8 cellular contexts compared by ENCODE assay signal in genomic region chr1:232630047-232630893, GRCh38. TPM values are rescaled to one million over a fixed set of nuclear protein-coding genes. Genes with fewer than 3 reads are reported as not detected.
A peak's percentile ranks its signal among the peaks of the same experiment; 100 is the strongest.
DNase-seq lines count a peak whose midpoint lies in the region; TF ChIP-seq lines count a peak whose summit lies in the region.

TSS of gene SIPA1L2 (minus strand) at chr1:232630133. CDS start at chr1:232515339, 114,794 bp downstream.

- no peaks in the 10 kb centered on the region for H3K36me3 ChIP-seq in H7 (replicated peaks; ENCODE audit: control insufficient read depth, insufficient read depth, low read length)

- TF ChIP-seq CTCF in LNCaP clone FGC (IDR thresholded peaks at IDR 0.05; ENCODE audit: control insufficient read depth, extremely low read depth, insufficient read depth): peak; percentile 85

- H3K27me3 ChIP-seq in H7 (ENCODE audit: control insufficient read depth, insufficient read depth, low read length): peaks cover 14% of the 10 kb centered on the region

- DNase-seq in EH (ENCODE audit: low read depth): peak; percentile 87
- peak; percentile 100 for DNase-seq in H7
- DNase-seq in LNCaP clone FGC (ENCODE audit: low read depth): peak; percentile 64
- DNase-seq in SIG-M5 treated with dmso at 0.1 percent for 504 hours (lab: John Stamatoyannopoulos, UW; ENCODE audit: unreplicated experiment): peak; percentile 85
- peak; percentile 90 for DNase-seq in activated naive CD4-positive, alpha-beta T cell treated with Interleukin-2 at 50 U/mL for 16 hours
- DNase-seq in germinal center (ENCODE audit: low spot score): peak; percentile 100
- DNase-seq in nucleus accumbens (lab: John Stamatoyannopoulos, UW): peak in 55 of 56 donors; percentile 60 to 97 (median 91)
- DNase-seq in substantia nigra (lab: John Stamatoyannopoulos, UW): peak; percentile 60 to 96 (median 92)

- peak within 1 kb of the TSS; percentile 78 for H3K27ac ChIP-seq in substantia nigra (ENCODE audit: low read depth, low read length, poor library complexity, severe bottlenecking)

- H3K4me3 ChIP-seq in H7 (ENCODE audit: insufficient read depth, low read depth, low read length): peak within 1 kb of the TSS; percentile 76
- H3K4me3 ChIP-seq in LNCaP clone FGC (ENCODE audit: low read depth, low read length): peak within 1 kb of the TSS; percentile 64

RNA-seq across cellular contexts. Expression of gene SIPA1L2, which starts in this region (rescaled TPM):
- 43.4 and 45.6 TPM in 2 replicates for total RNA-seq in H7 (2014; rRNA removed; shearing (Covaris generic))

Comparison
In these comparisons a context has a peak if more than half of its experiments do, and no peak if none do; other contexts are left out.
1. Peak in every context shown above with its lines: DNase-seq, H3K4me3 ChIP-seq and H3K27ac ChIP-seq.